Comparison of ENCODE assay signal across 8 cellular contexts in genomic region chr16:22188595-22189442, GRCh38. TPM values are rescaled to one million over a fixed set of nuclear protein-coding genes. Genes with fewer than 3 reads are reported as not detected.
DNase-seq lines count a peak whose midpoint lies in the region; ATAC-seq and TF ChIP-seq lines count a peak whose summit lies in the region.

No MANE protein-coding gene starts in this region.

- no peaks in the 10 kb centered on the region for H3K9me3 ChIP-seq in SU-DHL-6 (ENCODE audit: insufficient read depth, low read length)
- no peaks in the 10 kb centered on the region for H3K9me3 ChIP-seq in left ventricle myocardium inferior (replicated peaks)

- H3K4me3 ChIP-seq in SU-DHL-6 (ENCODE audit: insufficient read depth, low read length, poor library complexity, severe bottlenecking) (no peak overlapping the region), left ventricle myocardium inferior (peak overlapping the region; percentile 92), rectal smooth muscle tissue (ENCODE audit: low read length) (peak overlapping the region; percentile 80)

- no peak for ATAC-seq in HG03565 (IDR thresholded peaks at IDR 0.05; ENCODE audit: unreplicated experiment)
- no peak for ATAC-seq in GM21367 (IDR thresholded peaks at IDR 0.05; ENCODE audit: unreplicated experiment)

- no peaks in the 10 kb centered on the region for H3K27me3 ChIP-seq in SU-DHL-6 (ENCODE audit: low read length)
- H3K27me3 ChIP-seq in left ventricle myocardium inferior (ENCODE audit: low read depth), result no peaks in the 10 kb centered on the region
- H3K27me3 ChIP-seq in rectal smooth muscle tissue (ENCODE audit: control insufficient read depth, insufficient read depth, low read length), result no peaks in the 10 kb centered on the region

- H3K4me2 ChIP-seq in SU-DHL-6 (ENCODE audit: low read depth, low read length, poor library complexity, severe bottlenecking), result peak overlapping the region; percentile 70

- TF ChIP-seq CTCF in SU-DHL-6 (IDR thresholded peaks at IDR 0.05; ENCODE audit: insufficient read depth, low read length, poor library complexity, severe bottlenecking) (peak; percentile 80), left ventricle myocardium inferior (IDR thresholded peaks at IDR 0.05; ENCODE audit: borderline replicate concordance) (peak; percentile 87)

- H4K20me1 ChIP-seq in SU-DHL-6 (ENCODE audit: low read depth, low read length), result no peaks in the 10 kb centered on the region

- H3K27ac ChIP-seq in SU-DHL-6 (ENCODE audit: low read depth, low read length), result no peak overlapping the region
- H3K27ac ChIP-seq in left ventricle myocardium inferior (replicated peaks), result peak overlapping the region; percentile 95
- no peak overlapping the region for H3K27ac ChIP-seq in rectal smooth muscle tissue (ENCODE audit: low read depth, low read length)

- H3K4me1 ChIP-seq in left ventricle myocardium inferior, result peaks cover 43% of the 10 kb centered on the region
- peaks cover 14% of the 10 kb centered on the region for H3K4me1 ChIP-seq in rectal smooth muscle tissue (ENCODE audit: control insufficient read depth, insufficient read depth, low read length)

- H2AFZ ChIP-seq in SU-DHL-6 (ENCODE audit: low read depth, low read length, severe bottlenecking), result no peak overlapping the region

- peaks cover 5% of the 10 kb centered on the region; the same call in 1 of the 2 replicates for H3F3A ChIP-seq in SU-DHL-6 (ENCODE audit: insufficient read depth)

- H3K79me2 ChIP-seq in SU-DHL-6 (ENCODE audit: insufficient read depth, low read length), result no peaks in the 10 kb centered on the region

- H3K9me2 ChIP-seq in SU-DHL-6 (replicated peaks; ENCODE audit: insufficient read depth, low read length), result no peaks in the 10 kb centered on the region

- intact Hi-C loops in left ventricle myocardium inferior (cut with micrococcal nuclease), result loop anchor here (5.0 kb wide), 1 partner anchor 187 kb away; the partner anchor contains the start of gene PDZD9

- H3K9ac ChIP-seq in SU-DHL-6 (ENCODE audit: low read length), result 0 out of 2 replicates have a peak overlapping the region, but pooled peaks have one; percentile 52
- no peak overlapping the region for H3K9ac ChIP-seq in rectal smooth muscle tissue (ENCODE audit: low read length)

- H3K36me3 ChIP-seq in SU-DHL-6 (ENCODE audit: low read length) (no peaks in the 10 kb centered on the region), left ventricle myocardium inferior (no peaks in the 10 kb centered on the region), rectal smooth muscle tissue (ENCODE audit: control insufficient read depth, insufficient read depth, low read length) (no peaks in the 10 kb centered on the region)

- peak; percentile 80 for DNase-seq in GM03348 (ENCODE audit: low spot score)
- peak; percentile 1 for DNase-seq in NCI-H1105 (lab: John Stamatoyannopoulos, UW)
- peak; percentile 76 for DNase-seq in amniotic epithelial cell (ENCODE audit: low read depth)
- DNase-seq in left ventricle myocardium inferior, result peak; percentile 43

RNA-seq across cellular contexts. Expression of gene EEF2K, which starts 17.3 kb away (rescaled TPM):
- total RNA-seq in left ventricle myocardium inferior, result 22.1 TPM

RNA-seq across cellular contexts. Expression of gene SDR42E2, which starts 26.5 kb away (rescaled TPM):
- 0.08 TPM for total RNA-seq in left ventricle myocardium inferior

Comparison
In these comparisons a context has a peak if more than half of its experiments do, and no peak if none do; other contexts are left out.
1. DNase-seq: peak in every context shown above with its lines; median percentile 80 in GM03348; 76 in amniotic epithelial cell; 43 in left ventricle myocardium inferior; 1 in NCI-H1105.